In the genomic region with DNA sequence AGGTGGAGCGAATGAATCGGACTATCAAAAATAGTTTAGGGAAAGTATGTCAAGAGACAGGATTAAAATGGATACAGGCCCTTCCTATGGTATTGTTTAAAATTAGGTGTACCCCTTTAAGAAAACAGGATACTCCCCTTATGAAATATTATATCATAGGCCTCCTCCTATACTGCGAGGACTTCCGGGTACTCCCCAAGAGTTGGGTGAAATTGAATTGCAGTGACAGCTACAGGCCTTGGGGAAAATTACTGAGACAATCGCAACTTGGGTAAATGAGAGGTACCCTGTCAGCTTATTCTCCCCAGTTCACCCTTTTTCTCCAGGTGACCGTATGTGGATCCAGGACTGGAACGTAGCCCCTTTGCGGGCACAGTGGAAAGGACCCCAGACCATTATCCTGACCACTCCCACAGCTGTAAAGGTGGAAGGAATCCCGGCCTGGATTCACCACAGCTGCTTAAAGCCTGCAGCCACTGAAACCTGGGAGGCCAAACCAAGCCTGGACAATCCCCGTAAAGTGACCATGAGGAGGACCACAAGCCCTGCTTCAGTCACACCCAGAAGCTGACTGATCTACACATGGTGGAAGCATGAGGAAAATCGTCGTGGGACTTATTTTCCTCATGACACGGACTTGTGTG, we compare ENCODE assay signal across 20 cellular contexts.
DNase-seq lines count a peak whose midpoint lies in the region; ATAC-seq, FAIRE-seq and TF ChIP-seq lines count a peak whose summit lies in the region.
"Had no signal": no experiment of that assay in that cellular context is flagged by ENCODE, and none has a peak within 500 bp of the region (broad histone marks: within the 10 kb centered on the region; RNA-seq: fewer than 3 reads in every experiment).

No MANE protein-coding gene starts in this region.

- H2AK5ac ChIP-seq in mesenchymal stem cell (ENCODE audit: low read length, severe bottlenecking), result no peak overlapping the region

- H3K27me3 ChIP-seq in OCI-LY1 (ENCODE audit: insufficient read depth, low read length) (no peaks in the 10 kb centered on the region), mesenchymal stem cell (ENCODE audit: control insufficient read depth in 1 of 2, insufficient read depth in 1 of 2, low read length in 2 of 2) (no peaks in the 10 kb centered on the region), esophagus muscularis mucosa (no peaks in the 10 kb centered on the region)
- H3K27me3 ChIP-seq: BE2C had no signal

- H3K27ac ChIP-seq in A549 (no peak overlapping the region), OCI-LY1 (ENCODE audit: low read depth, low read length, poor library complexity, severe bottlenecking) (peak overlapping the region; percentile 74), mesenchymal stem cell (ENCODE audit: low read length, poor library complexity, severe bottlenecking) (no peak overlapping the region), esophagus muscularis mucosa (replicated peaks in 1 of 4) (no peak overlapping the region)

- no peak overlapping the region for H2AFZ ChIP-seq in OCI-LY1 (ENCODE audit: low read length)
- H2AFZ ChIP-seq in mesenchymal stem cell (ENCODE audit: low read depth, low read length), result peak overlapping the region; percentile 14

- H3K9ac ChIP-seq in OCI-LY1 (ENCODE audit: low read length) (no peak overlapping the region), mesenchymal stem cell (ENCODE audit: low read length) (no peak overlapping the region)

- H3K18ac ChIP-seq in mesenchymal stem cell (ENCODE audit: low read depth in 1 of 2, low read length in 2 of 2), result no peak overlapping the region

- ATAC-seq in A549, result peak; percentile 64 to 80; a peak in 4 of 6 replicates
- no peak for ATAC-seq in naive thymus-derived CD8-positive, alpha-beta T cell
- ATAC-seq: HepG2, Right ventricle myocardium inferior had no signal

- no peaks in the 10 kb centered on the region for H4K20me1 ChIP-seq in OCI-LY1 (ENCODE audit: insufficient read depth, low read length)

- H3K9me2 ChIP-seq in OCI-LY1 (ENCODE audit: low read depth, low read length), result no peaks in the 10 kb centered on the region

- no peaks in the 10 kb centered on the region for H3K4me1 Mint-ChIP-seq in naive thymus-derived CD8-positive, alpha-beta T cell
- H3K4me1 Mint-ChIP-seq: CD4-positive, CD25-positive, alpha-beta regulatory T cell had no signal

- no peaks in the 10 kb centered on the region for H3K79me1 ChIP-seq in mesenchymal stem cell (replicated peaks; ENCODE audit: low read length, poor library complexity, severe bottlenecking)

- no peak overlapping the region for H2BK120ac ChIP-seq in mesenchymal stem cell (ENCODE audit: low read depth, low read length)

- H3K14ac ChIP-seq in mesenchymal stem cell (ENCODE audit: low read length in 2 of 2), result no peak overlapping the region

- H3K9me3 ChIP-seq in A549 (no peaks in the 10 kb centered on the region), OCI-LY1 (ENCODE audit: low read length) (no peaks in the 10 kb centered on the region), mesenchymal stem cell (ENCODE audit: control insufficient read depth, low read length) (no peaks in the 10 kb centered on the region), esophagus muscularis mucosa (no peaks in the 10 kb centered on the region)
- H3K9me3 ChIP-seq: BE2C, Caco-2 had no signal

- H3K4me1 ChIP-seq in A549 (no peaks in the 10 kb centered on the region), OCI-LY1 (ENCODE audit: insufficient read depth, low read length, severe bottlenecking) (no peaks in the 10 kb centered on the region), mesenchymal stem cell (ENCODE audit: control insufficient read depth, insufficient read depth, low read depth, low read length) (no peaks in the 10 kb centered on the region), esophagus muscularis mucosa (no peaks in the 10 kb centered on the region)
- H3K4me1 ChIP-seq: Caco-2 had no signal

- no peak overlapping the region for H3K23ac ChIP-seq in mesenchymal stem cell (ENCODE audit: low read length in 2 of 2)

- WGBS in A549 (ENCODE audit: missing lambda C conversion rate), result 49% methylated on average over 11 of the region's 13 CpGs
- WGBS in mesenchymal stem cell, result 92% methylated on average over 13 of the region's 13 CpGs
- WGBS in esophagus muscularis mucosa, result 84% methylated on average over 12 of the region's 13 CpGs

- TF ChIP-seq CTCF in A549 (IDR thresholded peaks at IDR 0.05), result no peak
- TF ChIP-seq CTCF in OCI-LY1 (IDR thresholded peaks at IDR 0.05; ENCODE audit: low read length), result no peak
- TF ChIP-seq CTCF in esophagus muscularis mucosa (IDR thresholded peaks at IDR 0.05), result no peak

- POLR2A ChIA-PET in A549 (lab: Yijun Ruan, JAX), result no interaction called here
- POLR2A ChIA-PET in naive thymus-derived CD8-positive, alpha-beta T cell (lab: Charles Lee), result no interaction called here

- peak overlapping the region; percentile 83 for H4K91ac ChIP-seq in mesenchymal stem cell (ENCODE audit: low read length)

- no peak overlapping the region for H4K8ac ChIP-seq in mesenchymal stem cell (ENCODE audit: low read length)

- no peaks in the 10 kb centered on the region for H3K27me3 Mint-ChIP-seq in naive thymus-derived CD8-positive, alpha-beta T cell
- H3K27me3 Mint-ChIP-seq: CD4-positive, CD25-positive, alpha-beta regulatory T cell had no signal

- no peak for TF ChIP-seq RAD21 in A549 (conservative IDR thresholded peaks at IDR 0.05 in 1 of 2, IDR thresholded peaks at IDR 0.05 in 1 of 2)

- H3K4ac ChIP-seq in mesenchymal stem cell (ENCODE audit: low read depth in 1 of 2, low read length in 2 of 2), result no peak overlapping the region

- H3K36me3 Mint-ChIP-seq in naive thymus-derived CD8-positive, alpha-beta T cell, result no peaks in the 10 kb centered on the region
- H3K36me3 Mint-ChIP-seq: CD4-positive, CD25-positive, alpha-beta regulatory T cell had no signal

- H3K36me3 ChIP-seq in OCI-LY1 (ENCODE audit: insufficient read depth, low read length), result no peaks in the 10 kb centered on the region
- H3K36me3 ChIP-seq in mesenchymal stem cell (ENCODE audit: control insufficient read depth in 1 of 2, insufficient read depth in 2 of 2, low read depth in 1 of 2, low read length in 2 of 2), result no peaks in the 10 kb centered on the region
- no peaks in the 10 kb centered on the region for H3K36me3 ChIP-seq in esophagus muscularis mucosa
- H3K36me3 ChIP-seq: BE2C had no signal

- no peaks in the 10 kb centered on the region for H3K79me2 ChIP-seq in OCI-LY1 (ENCODE audit: insufficient read depth, low read length)

- no peak overlapping the region for H3K4me3 Mint-ChIP-seq in naive thymus-derived CD8-positive, alpha-beta T cell
- H3K4me3 Mint-ChIP-seq: CD4-positive, CD25-positive, alpha-beta regulatory T cell had no signal

- no peak overlapping the region for H3K27ac Mint-ChIP-seq in naive thymus-derived CD8-positive, alpha-beta T cell
- H3K27ac Mint-ChIP-seq: CD4-positive, CD25-positive, alpha-beta regulatory T cell had no signal

- peak overlapping the region in 1 of 2 experiments; percentile 52 for H2BK12ac ChIP-seq in mesenchymal stem cell (ENCODE audit: low read length in 2 of 2)

- H3K4me2 ChIP-seq in A549 (no peak overlapping the region), OCI-LY1 (ENCODE audit: low read length) (peak overlapping the region; percentile 24; the same call in 1 of the 2 replicates), mesenchymal stem cell (ENCODE audit: low read length, poor library complexity, severe bottlenecking) (no peak overlapping the region)

- CTCF ChIA-PET in A549 (lab: Yijun Ruan, JAX), result no interaction called here

- intact Hi-C loops in esophagus muscularis mucosa (cut with DNase I), result no loop called here

- TF ChIP-seq POLR2A in A549 (IDR thresholded peaks at IDR 0.05; ENCODE audit: low read length) (no peak), esophagus muscularis mucosa (IDR thresholded peaks at IDR 0.05; ENCODE audit: low read depth) (no peak)

- H2BK15ac ChIP-seq in mesenchymal stem cell (ENCODE audit: low read depth, poor library complexity, severe bottlenecking), result no peak overlapping the region

- H2BK5ac ChIP-seq in mesenchymal stem cell (ENCODE audit: low read depth, low read length, poor library complexity, severe bottlenecking), result no peak overlapping the region

- H3K4me3 ChIP-seq in A549, result no peak overlapping the region
- H3K4me3 ChIP-seq in OCI-LY1 (ENCODE audit: low read depth, low read length, poor library complexity, severe bottlenecking), result peak overlapping the region; percentile 41
- H3K4me3 ChIP-seq in mesenchymal stem cell (ENCODE audit: insufficient read depth in 1 of 2, low read depth in 1 of 2, low read length in 2 of 2), result no peak overlapping the region
- H3K4me3 ChIP-seq in esophagus muscularis mucosa, result no peak overlapping the region

- H3K9me3 Mint-ChIP-seq in naive thymus-derived CD8-positive, alpha-beta T cell, result peaks cover 0 to 17% (median 4%) of the 10 kb centered on the region in 9 donors

- peak in 1 of 2 experiments; percentile 35 for DNase-seq in A549 (ENCODE audit: low read depth in 1 of 2, low spot score in 1 of 2)
- DNase-seq in NCI-H1092 treated with DMSO at 0.1 percent for 48 hours (lab: John Stamatoyannopoulos, UW), result peak; percentile 71
- DNase-seq in mesenchymal stem cell, result no peak
- no peak for DNase-seq in naive thymus-derived CD8-positive, alpha-beta T cell
- no peak for DNase-seq in NCI-H128 (lab: John Stamatoyannopoulos, UW; ENCODE audit: unreplicated experiment)
- no peak for DNase-seq in HCEC 1CT
- no peak for DNase-seq in esophagus muscularis mucosa (ENCODE audit: extremely low spot score)
- DNase-seq: BE2C; Caco-2; CD4-positive, CD25-positive, alpha-beta regulatory T cell; EL; H7; KBM-7; SW 1271 had no signal

- H3F3A ChIP-seq in OCI-LY1 (ENCODE audit: insufficient read depth, low read length), result no peaks in the 10 kb centered on the region

- TF ChIP-seq EP300 in A549 (IDR thresholded peaks at IDR 0.05) (no peak), esophagus muscularis mucosa (IDR thresholded peaks at IDR 0.05) (no peak)

- no peak for FAIRE-seq in A549 (lab: Jason Lieb, UNC)
- FAIRE-seq: GM12891, GM18507, HepG2, RCC 7860 had no signal

TF ChIP-seq in A549, 52 proteins besides CTCF, POLR2A, EP300 and RAD21:
- TF ChIP-seq SMC3 (IDR thresholded peaks at IDR 0.05), result no peak
- no peak for TF ChIP-seq CBX8 (IDR thresholded peaks at IDR 0.05)
- no peak for TF ChIP-seq HEYL (CRISPR knock-in tag; IDR thresholded peaks at IDR 0.05)

Comparison
In these comparisons a context has a peak if more than half of its experiments do, and no peak if none do; other contexts are left out.
1. ATAC-seq: peak in A549 (2 of 2); none in naive thymus-derived CD8-positive, alpha-beta T cell (0 of 2).